ENCODE assay signal across 7 cellular contexts in genomic region chr6:37517411-37517812, GRCh38. TPM values are rescaled to one million over a fixed set of nuclear protein-coding genes. Genes with fewer than 3 reads are reported as not detected.
A peak's percentile ranks its signal among the peaks of the same experiment; 100 is the strongest.
DNase-seq lines count a peak whose midpoint lies in the region; ATAC-seq lines count a peak whose summit lies in the region.

No MANE protein-coding gene starts in this region.

- no peaks in the 10 kb centered on the region for H3K9me3 Mint-ChIP-seq in activated CD4-positive, alpha-beta T cell treated with anti-CD3 and anti-CD28 coated beads, Interleukin-2, amount 10 ng/mL, durations not matched to agents 24 days and 14 days
- H3K9me3 Mint-ChIP-seq in effector memory CD8-positive, alpha-beta T cell: no peaks in the 10 kb centered on the region
- no peaks in the 10 kb centered on the region for H3K9me3 Mint-ChIP-seq in stimulated activated naive CD8-positive, alpha-beta T cell treated with anti-CD3 and anti-CD28 coated beads, Interleukin-15, Interleukin-2, amounts not matched to agents 100 ng/mL and 50 ng/mL, for 24 hours

- peaks cover 2% of the 10 kb centered on the region for H3K36me3 Mint-ChIP-seq in activated CD4-positive, alpha-beta T cell treated with anti-CD3 and anti-CD28 coated beads, Interleukin-2, amount 10 ng/mL, durations not matched to agents 24 days and 14 days (ENCODE audit: low read depth)
- H3K36me3 Mint-ChIP-seq in effector memory CD8-positive, alpha-beta T cell (ENCODE audit: insufficient read depth): peaks cover 68% of the 10 kb centered on the region
- H3K36me3 Mint-ChIP-seq in stimulated activated naive CD8-positive, alpha-beta T cell treated with anti-CD3 and anti-CD28 coated beads, Interleukin-15, Interleukin-2, amounts not matched to agents 100 ng/mL and 50 ng/mL, for 24 hours (ENCODE audit: low read depth): no peaks in the 10 kb centered on the region

- peaks cover 60% of the 10 kb centered on the region for H3K4me1 Mint-ChIP-seq in activated CD4-positive, alpha-beta T cell treated with anti-CD3 and anti-CD28 coated beads, Interleukin-2, amount 10 ng/mL, durations not matched to agents 24 days and 14 days
- H3K4me1 Mint-ChIP-seq in effector memory CD8-positive, alpha-beta T cell (ENCODE audit: low read depth in 2 of 2): peaks cover 86 to 88% of the 10 kb centered on the region in 2 donors
- peaks cover 90% of the 10 kb centered on the region for H3K4me1 Mint-ChIP-seq in stimulated activated naive CD8-positive, alpha-beta T cell treated with anti-CD3 and anti-CD28 coated beads, Interleukin-15, Interleukin-2, amounts not matched to agents 100 ng/mL and 50 ng/mL, for 24 hours (ENCODE audit: low read depth)

- peaks cover 1% of the 10 kb centered on the region for H3K27me3 Mint-ChIP-seq in activated CD4-positive, alpha-beta T cell treated with anti-CD3 and anti-CD28 coated beads, Interleukin-2, amount 10 ng/mL, durations not matched to agents 24 days and 14 days
- H3K27me3 Mint-ChIP-seq in effector memory CD8-positive, alpha-beta T cell: no peaks in the 10 kb centered on the region
- H3K27me3 Mint-ChIP-seq in stimulated activated naive CD8-positive, alpha-beta T cell treated with anti-CD3 and anti-CD28 coated beads, Interleukin-15, Interleukin-2, amounts not matched to agents 100 ng/mL and 50 ng/mL, for 24 hours: no peaks in the 10 kb centered on the region

- intact Hi-C loops in activated CD4-positive, alpha-beta T cell treated with anti-CD3 and anti-CD28 coated beads, Interleukin-2, amount 10 ng/mL, durations not matched to agents 24 days and 14 days (cut with micrococcal nuclease): loop anchor here (1.0 to 10.0 kb wide), 4 partner anchors 18 to 263 kb away; partner anchors contain the start of genes CCDC167, CMTR1, TBC1D22B and TMEM217
- intact Hi-C loops in head of caudate nucleus (cut with DNase I): no loop called here

- ATAC-seq in effector memory CD8-positive, alpha-beta T cell (replicated peaks): peak; percentile 59

- peak overlapping the region; percentile 76 for H3K4me3 Mint-ChIP-seq in activated CD4-positive, alpha-beta T cell treated with anti-CD3 and anti-CD28 coated beads, Interleukin-2, amount 10 ng/mL, durations not matched to agents 24 days and 14 days
- H3K4me3 Mint-ChIP-seq in effector memory CD8-positive, alpha-beta T cell: peak overlapping the region; percentile 90 to 98
- peak overlapping the region; percentile 75 for H3K4me3 Mint-ChIP-seq in stimulated activated naive CD8-positive, alpha-beta T cell treated with anti-CD3 and anti-CD28 coated beads, Interleukin-15, Interleukin-2, amounts not matched to agents 100 ng/mL and 50 ng/mL, for 24 hours

- DNase-seq in KG1 (lab: John Stamatoyannopoulos, UW) (peak; percentile 38), mesenteric fat pad (ENCODE audit: low spot score) (no peak), head of caudate nucleus (no peak), NCI-H2107 (lab: John Stamatoyannopoulos, UW) (no peak)
- DNase-seq in activated CD4-positive, alpha-beta T cell treated with anti-CD3 and anti-CD28 coated beads, Interleukin-2, amount 10 ng/mL, durations not matched to agents 24 days and 14 days: peak; percentile 93
- peak; percentile 74 to 80 (median 79) for DNase-seq in effector memory CD8-positive, alpha-beta T cell

- peak overlapping the region; percentile 97 for H3K27ac Mint-ChIP-seq in activated CD4-positive, alpha-beta T cell treated with anti-CD3 and anti-CD28 coated beads, Interleukin-2, amount 10 ng/mL, durations not matched to agents 24 days and 14 days
- peak overlapping the region; percentile 100 for H3K27ac Mint-ChIP-seq in effector memory CD8-positive, alpha-beta T cell
- H3K27ac Mint-ChIP-seq in stimulated activated naive CD8-positive, alpha-beta T cell treated with anti-CD3 and anti-CD28 coated beads, Interleukin-15, Interleukin-2, amounts not matched to agents 100 ng/mL and 50 ng/mL, for 24 hours: peak overlapping the region; percentile 94

RNA-seq across cellular contexts. Expression of gene CCDC167, which starts 17.7 kb away (rescaled TPM):
- 59.1 and 62.4 TPM in 2 replicates for total RNA-seq in activated CD4-positive, alpha-beta T cell treated with anti-CD3 and anti-CD28 coated beads, Interleukin-2, amount 10 ng/mL, durations not matched to agents 24 days and 14 days
- 14.6 TPM for total RNA-seq in mesenteric fat pad

Comparison
In these comparisons a context has a peak if more than half of its experiments do, and no peak if none do; other contexts are left out.
1. DNase-seq: peak in KG1 (single experiment), activated CD4-positive, alpha-beta T cell treated with anti-CD3 and anti-CD28 coated beads, Interleukin-2, amount 10 ng/mL, durations not matched to agents 24 days and 14 days (single experiment) and effector memory CD8-positive, alpha-beta T cell (3 of 3); none in mesenteric fat pad (single experiment), head of caudate nucleus (0 of 42) and NCI-H2107 (single experiment).
2. Peak in every context shown above with its lines, with median percentiles within 50 percentile points of each other: H3K27ac Mint-ChIP-seq and H3K4me3 Mint-ChIP-seq.